16 cellular contexts compared by ENCODE assay signal in the genomic region with DNA sequence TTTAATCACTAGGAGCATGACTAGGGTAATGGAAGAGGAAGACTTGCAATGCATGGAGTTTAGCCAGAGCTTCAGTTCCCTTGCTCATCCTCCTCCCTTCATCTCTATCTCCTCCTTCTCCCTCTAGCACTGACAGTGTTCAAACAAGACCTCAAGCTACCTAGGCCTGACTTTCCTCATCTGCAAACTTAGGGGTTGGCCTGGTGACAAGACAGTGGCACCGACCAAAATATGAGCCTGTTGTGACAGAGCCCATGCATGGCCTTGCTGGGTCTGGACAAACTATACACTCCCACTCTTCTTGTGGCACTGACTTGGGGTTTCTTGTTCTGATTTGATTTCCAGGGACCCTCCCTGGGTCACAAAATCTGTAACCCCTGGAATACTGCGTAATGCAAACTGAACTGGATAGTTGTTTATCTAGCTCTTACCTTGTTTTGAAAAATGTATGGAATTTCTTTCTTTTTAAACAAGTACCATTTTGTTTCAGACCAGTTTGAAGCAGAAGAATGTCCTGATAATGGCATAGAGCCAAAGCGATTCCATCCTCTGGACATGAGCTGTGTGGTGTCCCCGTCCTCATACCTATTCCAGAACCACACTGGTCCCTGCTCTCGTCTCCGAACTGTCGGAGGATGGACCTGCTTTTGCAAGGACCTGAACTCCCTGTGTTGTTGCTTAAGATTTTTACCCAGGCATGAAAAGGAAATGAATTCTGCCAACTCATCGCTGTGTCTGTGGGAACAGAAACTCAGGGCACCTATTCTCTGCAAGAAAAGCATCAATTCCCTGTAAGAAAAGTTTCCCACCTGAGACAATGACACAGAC. TPM values are rescaled to one million over a fixed set of nuclear protein-coding genes. Genes with fewer than 3 reads are reported as not detected.
DNase-seq lines count a peak whose midpoint lies in the region; ATAC-seq, FAIRE-seq and TF ChIP-seq lines count a peak whose summit lies in the region.
"Had no signal": no experiment of that assay in that cellular context is flagged by ENCODE, and none has a peak within 500 bp of the region (broad histone marks: within the 10 kb centered on the region; RNA-seq: fewer than 3 reads in every experiment).

No MANE protein-coding gene starts in this region.

- H3K4me1 Mint-ChIP-seq in MCF 10A (ENCODE audit: insufficient read depth, unreplicated experiment): peaks cover 21% of the 10 kb centered on the region

- no peaks in the 10 kb centered on the region for H3K27me3 Mint-ChIP-seq in MCF 10A (ENCODE audit: insufficient read depth, unreplicated experiment)

- no peak for FAIRE-seq in GM12878 (lab: Jason Lieb, UNC)

- no peaks in the 10 kb centered on the region for H3K36me3 ChIP-seq in breast epithelium
- H3K36me3 ChIP-seq in GM12878 (ENCODE audit: control insufficient read depth in 2 of 2, insufficient read depth in 2 of 2, low read length in 1 of 2): no peaks in the 10 kb centered on the region
- H3K36me3 ChIP-seq: SJCRH30, suprapubic skin had no signal

- H3K9me3 ChIP-seq in breast epithelium (no peaks in the 10 kb centered on the region), GM12878 (replicated peaks; ENCODE audit: control insufficient read depth, insufficient read depth, low read length) (no peaks in the 10 kb centered on the region; the same call in 2 of the 3 replicates)
- H3K9me3 ChIP-seq: SJCRH30, suprapubic skin had no signal

- intact Hi-C loops in MCF 10A (cut with micrococcal nuclease): loop anchor here (2.0 kb wide), 1 partner anchor 33 kb away; a partner anchor contains a TSS
- intact Hi-C loops in breast epithelium (cut with DNase I; ENCODE audit: low total_unique reads): no loop called here
- intact Hi-C loops in GM12878 (cut with micrococcal nuclease; ENCODE audit: unreplicated experiment): no loop called here
- intact Hi-C loops in posterior vena cava (cut with DNase I): no loop called here

- H3K27me3 ChIP-seq in breast epithelium (no peaks in the 10 kb centered on the region), GM12878 (replicated peaks in 1 of 2; ENCODE audit: control insufficient read depth in 2 of 2, insufficient read depth in 2 of 2, low read length in 1 of 2) (no peaks in the 10 kb centered on the region; a peak in 1 of 4 replicates)
- H3K27me3 ChIP-seq: SJCRH30, suprapubic skin had no signal

- H4K20me1 ChIP-seq in GM12878 (ENCODE audit: control insufficient read depth, insufficient read depth): no peaks in the 10 kb centered on the region

- H3K4me3 ChIP-seq in breast epithelium: no peak overlapping the region
- no peak overlapping the region for H3K4me3 ChIP-seq in GM12878
- H3K4me3 ChIP-seq: SJCRH30, suprapubic skin had no signal

- H3K4me2 ChIP-seq in GM12878 (ENCODE audit: control insufficient read depth, insufficient read depth): no peak overlapping the region

- ATAC-seq in GM12878: no peak
- ATAC-seq in activated CD4-positive, CD25-positive, alpha-beta regulatory T cell treated with anti-CD3 and anti-CD28 coated beads, Interleukin-2, amount 50 U/mL, for 24 hours: no peak
- ATAC-seq in HG02938 (IDR thresholded peaks at IDR 0.05; ENCODE audit: unreplicated experiment): no peak

- peak overlapping the region; percentile 97 for H3K27ac Mint-ChIP-seq in MCF 10A (ENCODE audit: low read depth, unreplicated experiment)
- H3K27ac Mint-ChIP-seq: activated naive CD4-positive, alpha-beta T cell treated with anti-CD3 and anti-CD28 coated beads for 36 hours had no signal

- TF ChIP-seq RAD21 in GM12878 (IDR thresholded peaks at IDR 0.05; ENCODE audit: insufficient read depth, low read depth, low read length): no peak

- H3K36me3 Mint-ChIP-seq in MCF 10A (ENCODE audit: insufficient read depth, unreplicated experiment): peaks cover 5% of the 10 kb centered on the region

- H3K4me1 ChIP-seq in breast epithelium (no peaks in the 10 kb centered on the region), GM12878 (ENCODE audit: control insufficient read depth, insufficient read depth, low read length) (peaks cover 15% of the 10 kb centered on the region)

- peak; percentile 73 for DNase-seq in MCF 10A (ENCODE audit: unreplicated experiment)
- DNase-seq in breast epithelium (ENCODE audit: low spot score in 2 of 2): no peak
- peak; percentile 21 for DNase-seq in GM12878 (ENCODE audit: low read depth, low spot score)
- DNase-seq in glomerular visceral epithelial cell (ENCODE audit: extremely low spot score): peak; percentile 13
- no peak for DNase-seq in posterior vena cava (ENCODE audit: low spot score)
- no peak for DNase-seq in AG20443 (ENCODE audit: low spot score)
- DNase-seq: activated naive CD4-positive, alpha-beta T cell treated with anti-CD3 and anti-CD28 coated beads for 36 hours; foreskin melanocyte; HCEC 1CT; midbrain; NCI-H187 treated with DMSO at 0.1 percent for 48 hours; occipital lobe; SJCRH30 had no signal

- no peak overlapping the region for H3K9ac ChIP-seq in GM12878 (ENCODE audit: control insufficient read depth, insufficient read depth, low read length)

- WGBS in GM12878 (ENCODE audit: insufficient coverage, insufficient replicate concordance, low lambda C conversion rate, missing lambda C conversion rate): 86% methylated on average over 8 of the region's 8 CpGs

- H3K4me3 Mint-ChIP-seq in MCF 10A (ENCODE audit: unreplicated experiment): no peak overlapping the region
- H3K4me3 Mint-ChIP-seq: activated naive CD4-positive, alpha-beta T cell treated with anti-CD3 and anti-CD28 coated beads for 36 hours had no signal

- H2AFZ ChIP-seq in GM12878 (ENCODE audit: control insufficient read depth, low read depth, low read length): no peak overlapping the region

- SMC1A ChIA-PET in GM12878 (lab: Charles Lee; ENCODE audit: uncharacterized antibody, unreplicated experiment): interaction anchor here (1.3 kb wide), 1 partner anchor 31 kb away, joined by 3 read pairs; no protein-coding TSS in a partner anchor

- no peak for TF ChIP-seq CTCF in MCF 10A (IDR thresholded peaks at IDR 0.05; ENCODE audit: unreplicated experiment)
- no peak for TF ChIP-seq CTCF in breast epithelium (IDR thresholded peaks at IDR 0.05)
- TF ChIP-seq CTCF in GM12878 (IDR thresholded peaks at IDR 0.05 in 2 of 3, conservative IDR thresholded peaks at IDR 0.05 in 1 of 3; ENCODE audit: control insufficient read depth in 2 of 3, extremely low read depth in 1 of 3, insufficient read depth in 1 of 3, low read depth in 3 of 3, low read length in 3 of 3): no peak

- CTCF ChIA-PET in MCF 10A (lab: Yijun Ruan, JAX) (interaction anchor here (0.6 to 1.8 kb wide), 6 partner anchors 9 to 1266 kb away, joined by 3 to 7 read pairs (median 4); no protein-coding TSS in a partner anchor), GM12878 (lab: Yijun Ruan, JAX) (interaction anchor here (0.7 kb wide), 1 partner anchor 23 kb away, joined by 3 read pairs; no protein-coding TSS in a partner anchor)

- H3K27ac ChIP-seq in breast epithelium (no peak overlapping the region), GM12878 (ENCODE audit: control insufficient read depth, insufficient read depth) (no peak overlapping the region)
- H3K27ac ChIP-seq: SJCRH30, suprapubic skin had no signal

- POLR2A ChIA-PET in MCF 10A (lab: Yijun Ruan, JAX) (interaction anchor here (0.6 to 2.1 kb wide), 11 partner anchors 11 to 68 kb away, joined by 3 to 10 read pairs (median 5); no protein-coding TSS in a partner anchor), GM12878 (lab: Charles Lee) (no interaction called here)

- no peaks in the 10 kb centered on the region for H3K9me3 Mint-ChIP-seq in MCF 10A (ENCODE audit: unreplicated experiment)
- H3K9me3 Mint-ChIP-seq: activated naive CD4-positive, alpha-beta T cell treated with anti-CD3 and anti-CD28 coated beads for 36 hours had no signal

- RAD21 ChIA-PET in GM12878 (lab: Charles Lee; ENCODE audit: unreplicated experiment): no interaction called here

- no peaks in the 10 kb centered on the region for H3K79me2 ChIP-seq in GM12878 (ENCODE audit: control insufficient read depth, insufficient read depth, low read length)

- no peak for TF ChIP-seq EP300 in GM12878 (IDR thresholded peaks at IDR 0.05; ENCODE audit: borderline replicate concordance in 1 of 2, control insufficient read depth in 1 of 2, low read depth in 2 of 2, low read length in 2 of 2)

- BruUV-seq in MCF 10A (replicated peaks; lab: Mats Ljungman, UMichigan) (no TSS peak), GM12878 (replicated peaks; lab: Mats Ljungman, UMichigan) (no TSS peak)

- in situ Hi-C loops in GM12878 (cut with MboI): no loop called here

- TF ChIP-seq POLR2A in breast epithelium (IDR thresholded peaks at IDR 0.05) (no peak), GM12878 (IDR thresholded peaks at IDR 0.05; ENCODE audit: low read depth, low read length) (no peak)

TF ChIP-seq in GM12878, 131 proteins besides CTCF, POLR2A, EP300 and RAD21 (continues in another document):
- TF ChIP-seq ZNF384 (IDR thresholded peaks at IDR 0.05; ENCODE audit: borderline replicate concordance, low read depth, low read length) (no peak), IKZF1 (conservative IDR thresholded peaks at IDR 0.05) (no peak), ZZZ3 (IDR thresholded peaks at IDR 0.05; ENCODE audit: control insufficient read depth, insufficient read length, low read depth) (no peak)

RNA-seq across cellular contexts. Expression of a gene that starts 33.4 kb away (rescaled TPM):
- 88.0 and 109 TPM in 2 replicates for total RNA-seq in MCF 10A (2022)
- total RNA-seq in breast epithelium: 100 to 1,000 TPM in 1 of 3 donors, 10 to 100 TPM in 2; 66.7 to 139 (median 93.4) TPM
- total RNA-seq in GM12878 (2013; cell fraction: nucleolus; rRNA removed): 54.9 and 61.5 TPM in 2 replicates
- 33.4 and 39.2 TPM in 2 replicates for total RNA-seq in GM12878 (2014; rRNA removed)
- 38.0 and 39.1 TPM in 2 replicates for total RNA-seq in GM12878 (2014; rRNA removed; fragmentation: Illumina TruSeq; extraction: Trizol)
- 40.5 and 42.2 TPM in 2 replicates for total RNA-seq in GM12878 (2021)
- polyA plus RNA-seq in GM12878 (2011; ENCODE audit: low read depth): 12.8 TPM
- polyA plus RNA-seq in GM12878 (2011; rRNA removed): 24.8 and 26.1 TPM in 2 replicates
- 26.9 and 28.1 TPM in 2 replicates for polyA plus RNA-seq in GM12878 (2011; cell fraction: cytosol; rRNA removed)
- polyA plus RNA-seq in GM12878 (2011; cell fraction: nucleus; rRNA removed): 28.0 and 28.4 TPM in 2 replicates
- 13.1 and 15.1 TPM in 2 replicates for polyA plus RNA-seq in GM12878 (2012)
- 44.4 and 53.6 TPM in 2 replicates for polyA plus RNA-seq in GM12878 (2014; fragmentation: Illumina TruSeq; extraction: Trizol)
- 10 to 100 TPM; 10.9 to 14.1 TPM for polyA plus RNA-seq in GM12878 (2014; fragmentation: Nextera tagmentation; extraction: Ambion mirVana)
- 27.3 and 31.2 TPM in 2 replicates for polyA plus RNA-seq in GM12878 (2014; rRNA removed)
- 10 to 100 TPM; 20.4 to 21.2 TPM for polyA plus RNA-seq in GM12878 (2016; fragmentation: Nextera tagmentation; extraction: Ambion mirVana)
- 40.3 and 66.2 TPM in 2 replicates for polyA minus RNA-seq in GM12878 (2011; rRNA and poly(A)+ RNA removed)
- 10.7 and 17.4 TPM in 2 replicates for polyA minus RNA-seq in GM12878 (2011; cell fraction: cytosol; rRNA and poly(A)+ RNA removed)
- polyA minus RNA-seq in GM12878 (2011; cell fraction: nucleus; rRNA and poly(A)+ RNA removed): 18.3 and 32.8 TPM in 2 replicates
- 100 to 1,000 TPM in 1 of 2 donors, 10 to 100 TPM in 1; 84.0 to 108 TPM for total RNA-seq in posterior vena cava

Comparison
In these comparisons a context has a peak if more than half of its experiments do, and no peak if none do; other contexts are left out.
1. DNase-seq: peak in MCF 10A (single experiment), GM12878 (single experiment) and glomerular visceral epithelial cell (single experiment); none in breast epithelium (0 of 2), posterior vena cava (single experiment) and AG20443 (single experiment).